In genomic region chr2:216634317-216635148, GRCh38 we compare ENCODE assay signal across 8 cellular contexts. TPM values are rescaled to one million over a fixed set of nuclear protein-coding genes. Genes with fewer than 3 reads are reported as not detected.
DNase-seq lines count a peak whose midpoint lies in the region; ATAC-seq, FAIRE-seq and TF ChIP-seq lines count a peak whose summit lies in the region.

No MANE protein-coding gene starts in this region.

- 1% methylated on average over 22 of the region's 24 CpGs; no CpG with 5 or more reads in 1 of the 2 experiments for WGBS in H1 (ENCODE audit: extremely low coverage in 1 of 2, insufficient coverage in 1 of 2, insufficient read length in 1 of 2, insufficient replicate concordance in 2 of 2, low coverage in 1 of 2, low lambda C conversion rate in 2 of 2, missing lambda C conversion rate in 1 of 2), 2 experiments

- no peak for TF ChIP-seq EP300 in H1 (IDR thresholded peaks at IDR 0.05; ENCODE audit: borderline replicate concordance in 1 of 2, low read depth in 2 of 2, low read length in 2 of 2)

- H3K4me1 Mint-ChIP-seq in CD4-positive, alpha-beta T cell (ENCODE audit: low read depth): peaks cover 32% of the 10 kb centered on the region

- TF ChIP-seq RAD21 in H1 (IDR thresholded peaks at IDR 0.05 in 1 of 2, conservative IDR thresholded peaks at IDR 0.05 in 1 of 2; ENCODE audit: low read depth in 2 of 2, low read length in 2 of 2): no peak

- H3K23ac ChIP-seq in H1 (ENCODE audit: insufficient read length): no peak overlapping the region

- peak overlapping the region; percentile 19 for H3K56ac ChIP-seq in H1 (replicated peaks; ENCODE audit: insufficient read length, low read depth, low read length)

- TF ChIP-seq CTCF in CD4-positive, alpha-beta T cell (IDR thresholded peaks at IDR 0.05): no peak
- no peak for TF ChIP-seq CTCF in H1 (IDR thresholded peaks at IDR 0.05; ENCODE audit: control extremely low read depth in 1 of 3, insufficient read depth in 1 of 3, low read depth in 1 of 3, low read length in 3 of 3)
- no peak for TF ChIP-seq CTCF in neutrophil (IDR thresholded peaks at IDR 0.05)
- no peak for TF ChIP-seq CTCF in foreskin keratinocyte (conservative IDR thresholded peaks at IDR 0.05)

- H2AK5ac ChIP-seq in H1 (ENCODE audit: low read depth, low read length): no peak overlapping the region

- peak overlapping the region in 3 of 4 experiments; percentile 44 to 68 (median 67); a peak in 5 of 7 replicates for H3K9ac ChIP-seq in H1 (replicated peaks in 1 of 4; ENCODE audit: extremely low read depth in 1 of 4, low read depth in 3 of 4, low read length in 3 of 4)

- H2BK20ac ChIP-seq in H1 (ENCODE audit: low read length): no peak overlapping the region

- TF ChIP-seq POLR2A in H1 (IDR thresholded peaks at IDR 0.05; ENCODE audit: control extremely low read depth in 1 of 2, low read depth in 2 of 2, low read length in 2 of 2): no peak

- H3K27me3 ChIP-seq in CD4-positive, alpha-beta T cell (ENCODE audit: control insufficient read depth, insufficient read depth, low read length): peaks cover 49% of the 10 kb centered on the region
- no peaks in the 10 kb centered on the region for H3K27me3 ChIP-seq in MG63
- peaks cover 0 to 8% (median 6%) of the 10 kb centered on the region in 4 experiments; a peak in 3 of 7 replicates for H3K27me3 ChIP-seq in H1 (replicated peaks in 1 of 4; ENCODE audit: control insufficient read depth in 3 of 4, extremely low read depth in 1 of 4, insufficient read depth in 3 of 4, low read length in 3 of 4)
- H3K27me3 ChIP-seq in neutrophil: peaks cover 82% of the 10 kb centered on the region
- H3K27me3 ChIP-seq in foreskin keratinocyte: peaks cover 44% of the 10 kb centered on the region

- no peak overlapping the region for H3K14ac ChIP-seq in H1 (ENCODE audit: insufficient read length)

- peak overlapping the region; percentile 16; the same call in 1 of the 2 replicates for H2BK5ac ChIP-seq in H1 (ENCODE audit: low read depth, low read length)

- H2BK15ac ChIP-seq in H1 (ENCODE audit: low read length): no peak overlapping the region

- no peak for DNase-seq in CD4-positive, alpha-beta T cell
- DNase-seq in MG63 (no peak), H1 (ENCODE audit: low read depth in 1 of 2, low spot score in 2 of 2) (no peak), NCI-H1105 (lab: John Stamatoyannopoulos, UW) (no peak), NCI-H1694 treated with DMSO at 0.1 percent for 48 hours (lab: John Stamatoyannopoulos, UW) (no peak), foreskin keratinocyte (no peak)

- H2AFZ ChIP-seq in H1 (ENCODE audit: low read length): no peak overlapping the region

- peak overlapping the region; percentile 76 for H3K4me3 Mint-ChIP-seq in CD4-positive, alpha-beta T cell

- no peak overlapping the region for H2BK120ac ChIP-seq in H1 (replicated peaks; ENCODE audit: low read depth, low read length)

- ATAC-seq in CD4-positive, alpha-beta T cell (ENCODE audit: poor library complexity): no peak
- ATAC-seq in esophagus mucosa (no peak), foreskin keratinocyte (no peak)

- H3K4me1 ChIP-seq in H1 (replicated peaks in 1 of 4; ENCODE audit: control insufficient read depth in 3 of 4, insufficient read depth in 4 of 4, low read length in 3 of 4): peaks cover 14 to 25% (median 18%) of the 10 kb centered on the region in 4 experiments
- peaks cover 18 to 31% of the 10 kb centered on the region in 2 experiments for H3K4me1 ChIP-seq in neutrophil (ENCODE audit: control insufficient read depth in 1 of 2, insufficient read depth in 1 of 2, low read depth in 1 of 2, low read length in 1 of 2)
- H3K4me1 ChIP-seq in foreskin keratinocyte: peaks cover 4% of the 10 kb centered on the region

- H3K4me3 ChIP-seq in MG63: peak overlapping the region; percentile 70
- peak overlapping the region; percentile 71 to 93 (median 86) for H3K4me3 ChIP-seq in H1 (ENCODE audit: extremely low read depth in 1 of 4, insufficient read depth in 2 of 4, low read depth in 3 of 4, low read length in 4 of 4)
- peak overlapping the region; percentile 35 to 48 for H3K4me3 ChIP-seq in neutrophil (ENCODE audit: low read depth in 1 of 2, low read length in 1 of 2)

- H3K4me2 ChIP-seq in H1 (ENCODE audit: insufficient read depth in 1 of 2, low read depth in 2 of 2, low read length in 2 of 2): peak overlapping the region; percentile 95 to 99

- no peak overlapping the region for H3K4ac ChIP-seq in H1 (replicated peaks; ENCODE audit: insufficient read length, low read depth, low read length)

- peaks cover 32% of the 10 kb centered on the region for H3K23me2 ChIP-seq in H1 (ENCODE audit: low read depth, low read length)

- H3K27ac Mint-ChIP-seq in CD4-positive, alpha-beta T cell: no peak overlapping the region

- peaks cover 6% of the 10 kb centered on the region; the same call in 1 of the 2 replicates for H3K79me1 ChIP-seq in H1 (ENCODE audit: low read depth, low read length)

- H2BK12ac ChIP-seq in H1 (ENCODE audit: low read depth, low read length): peak overlapping the region; percentile 39; the same call in 1 of the 2 replicates

- H3K27ac ChIP-seq in CD4-positive, alpha-beta T cell (ENCODE audit: low read depth, low read length): no peak overlapping the region
- H3K27ac ChIP-seq in H1 (ENCODE audit: low read depth, low read length) (no peak overlapping the region), neutrophil (no peak overlapping the region), foreskin keratinocyte (no peak overlapping the region)

- peaks cover 4 to 55% of the 10 kb centered on the region in 2 experiments; a peak in 3 of 4 replicates for H3K79me2 ChIP-seq in H1 (ENCODE audit: control insufficient read depth in 1 of 2, insufficient read depth in 2 of 2, low read length in 2 of 2)

- peak overlapping the region; percentile 87 for H3K18ac ChIP-seq in H1 (ENCODE audit: extremely low read depth, low read length)

- no peak overlapping the region for H4K8ac ChIP-seq in H1 (ENCODE audit: extremely low read depth, insufficient read depth, low read length)

- no peaks in the 10 kb centered on the region for H3K9me3 Mint-ChIP-seq in CD4-positive, alpha-beta T cell

- H4K5ac ChIP-seq in H1 (ENCODE audit: insufficient read length, low read depth, low read length): no peak overlapping the region

- POLR2A ChIA-PET in CD4-positive, alpha-beta T cell (lab: Charles Lee): no interaction called here
- POLR2A ChIA-PET in H1 (lab: Charles Lee; ENCODE audit: partially characterized antibody): interaction anchor here (0.5 to 4.6 kb wide), 18 partner anchors 9 to 430 kb away, joined by 3 to 28 read pairs (median 3); partner anchors contain the start of gene RPL37A

- no peaks in the 10 kb centered on the region for H3K36me3 ChIP-seq in MG63
- peaks cover 0 to 7% (median 2%) of the 10 kb centered on the region in 4 experiments; a peak in 5 of 8 replicates for H3K36me3 ChIP-seq in H1 (ENCODE audit: control insufficient read depth in 2 of 4, insufficient read depth in 4 of 4, low read length in 3 of 4)
- no peaks in the 10 kb centered on the region for H3K36me3 ChIP-seq in neutrophil

- FAIRE-seq in H1 (lab: Jason Lieb, UNC): no peak

- H3K27me3 Mint-ChIP-seq in CD4-positive, alpha-beta T cell: peaks cover 79% of the 10 kb centered on the region

- peaks cover 3 to 6% of the 10 kb centered on the region in 2 experiments for H4K20me1 ChIP-seq in H1 (replicated peaks in 1 of 2; ENCODE audit: control insufficient read depth in 1 of 2, insufficient read depth in 2 of 2, low read length in 2 of 2)

- CTCF ChIA-PET in CD4-positive, alpha-beta T cell (lab: Charles Lee): no interaction called here
- CTCF ChIA-PET in H1 (lab: Charles Lee; ENCODE audit: partially characterized antibody): interaction anchor here (1.1 to 6.3 kb wide), 6 partner anchors 14 to 121 kb away, joined by 3 to 54 read pairs (median 4); no protein-coding TSS in a partner anchor

- no peaks in the 10 kb centered on the region for H3K36me3 Mint-ChIP-seq in CD4-positive, alpha-beta T cell (ENCODE audit: low read depth)

- intact Hi-C loops in CD4-positive, alpha-beta T cell (cut with DNase I, micrococcal nuclease): no loop called here

- H4K91ac ChIP-seq in H1 (replicated peaks; ENCODE audit: insufficient read length, low read length): no peak overlapping the region

- H3K9me3 ChIP-seq in CD4-positive, alpha-beta T cell (ENCODE audit: control insufficient read depth, low read length): no peaks in the 10 kb centered on the region
- H3K9me3 ChIP-seq in MG63 (no peaks in the 10 kb centered on the region), H1 (ENCODE audit: insufficient read depth in 2 of 2, low read depth in 1 of 2, low read length in 1 of 2) (no peaks in the 10 kb centered on the region), neutrophil (no peaks in the 10 kb centered on the region)

TF ChIP-seq in H1, 55 proteins besides CTCF, POLR2A, EP300 and RAD21:
- TF ChIP-seq CHD1 (IDR thresholded peaks at IDR 0.05; ENCODE audit: low read depth, low read length) (no peak), ASH2L (IDR thresholded peaks at IDR 0.05; ENCODE audit: low read length) (peak; percentile 18)

RNA-seq across cellular contexts. Expression of gene IGFBP2, which starts 1.3 kb away (rescaled TPM):
- not detected for total RNA-seq in CD4-positive, alpha-beta T cell
- 191 and 249 TPM in 2 replicates for total RNA-seq in MG63 (2014; rRNA removed; shearing (Covaris generic); ENCODE audit: low replicate concordance)
- total RNA-seq in H1 (2021; fragmentation: NEBNext Ultra II Directional; extraction: Animal tissue kit (Norgen Biotek cat#: 25700)): 322 and 326 TPM in 2 replicates
- 782 and 980 TPM in 2 replicates for polyA plus RNA-seq in H1 (2011; rRNA removed)
- 607 TPM for polyA plus RNA-seq in H1 (2011; cell fraction: cytosol; rRNA removed)
- polyA plus RNA-seq in H1 (2011; cell fraction: nucleus; rRNA removed): 562 TPM
- polyA plus RNA-seq in H1 (2012, experiment 1 of 2): 269 to 492 TPM (median 434 TPM) in 4 replicates
- polyA plus RNA-seq in H1 (2012, experiment 2 of 2): 469 TPM
- polyA plus RNA-seq in H1 (2013, experiment 1 of 2): 853 TPM
- polyA plus RNA-seq in H1 (2013, experiment 2 of 2): 787 TPM
- 98.8 and 122 TPM in 2 replicates for polyA minus RNA-seq in H1 (2011; rRNA and poly(A)+ RNA removed)
- 242 TPM for polyA minus RNA-seq in H1 (2011; cell fraction: cytosol; rRNA and poly(A)+ RNA removed)
- polyA minus RNA-seq in H1 (2011; cell fraction: nucleus; rRNA and poly(A)+ RNA removed): 141 TPM
- 192 TPM for total RNA-seq in esophagus mucosa
- total RNA-seq in foreskin keratinocyte: 33.9 and 46.8 TPM in 2 replicates
- 41.4 and 55.5 TPM in 2 replicates for polyA plus RNA-seq in foreskin keratinocyte

Comparison
In these comparisons a context has a peak if more than half of its experiments do, and no peak if none do; other contexts are left out.
1. RNA of gene IGFBP2, which starts 1.3 kb away (total RNA-seq): 322 to 326 TPM in H1, 191 to 249 TPM in MG63, 192 TPM in esophagus mucosa (single experiment) and 33.9 to 46.8 TPM in foreskin keratinocyte; not detected in CD4-positive, alpha-beta T cell; every median in the first group is over 10 times any median in the second.
2. Peak in every context shown above with its lines, with median percentiles within 50 percentile points of each other: H3K4me3 ChIP-seq.